Comparison of ENCODE assay signal across 19 cellular contexts in the genomic region with DNA sequence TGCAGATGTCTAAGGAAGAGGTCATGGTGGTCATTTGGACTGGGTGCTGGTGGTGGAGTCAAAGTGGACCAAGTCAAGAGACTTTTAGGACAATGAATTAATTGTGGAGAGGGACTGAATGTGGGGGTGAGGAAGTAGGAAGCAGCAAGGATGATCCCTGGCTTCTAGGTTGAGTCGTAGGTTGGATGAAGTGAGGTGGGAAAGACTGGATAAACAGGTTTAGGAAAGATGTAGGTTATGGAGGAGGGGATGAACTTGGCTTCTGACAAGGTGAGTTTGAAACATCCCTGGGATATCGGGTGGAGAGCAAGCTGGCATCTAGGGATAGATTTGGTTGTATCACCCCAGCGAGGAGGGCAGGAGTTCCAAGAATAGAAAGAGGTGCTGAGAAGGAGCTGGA.
"Had no signal": no experiment of that assay in that cellular context is flagged by ENCODE, and none has a peak within 500 bp of the region (broad histone marks: within the 10 kb centered on the region; RNA-seq: fewer than 3 reads in every experiment).

No MANE protein-coding gene starts in this region.

- H3K27me3 Mint-ChIP-seq: memory B cell had no signal

- H3K27ac ChIP-seq: colonic mucosa, epithelial cell of prostate, heart left ventricle, pancreas, stomach, suprapubic skin, tibial nerve had no signal

- H3K27ac Mint-ChIP-seq: activated naive CD4-positive, alpha-beta T cell treated with anti-CD3 and anti-CD28 coated beads, Interleukin-2, amount 10 ng/mL, durations not matched to agents 7 days and 5 days; activated T-cell treated with anti-CD3 and anti-CD28 coated beads, Interleukin-2, amount 50 U/mL, for 72 hours; endodermal cell; memory B cell had no signal

- H3K4me1 Mint-ChIP-seq: activated naive CD4-positive, alpha-beta T cell treated with anti-CD3 and anti-CD28 coated beads, Interleukin-2, amount 10 ng/mL, durations not matched to agents 7 days and 5 days; memory B cell had no signal

- H3K4me3 ChIP-seq: colonic mucosa, heart left ventricle, pancreas, stomach, suprapubic skin, tibial nerve had no signal

- H3K9me3 Mint-ChIP-seq: activated naive CD4-positive, alpha-beta T cell treated with anti-CD3 and anti-CD28 coated beads, Interleukin-2, amount 10 ng/mL, durations not matched to agents 7 days and 5 days; activated T-cell treated with anti-CD3 and anti-CD28 coated beads, Interleukin-2, amount 50 U/mL, for 72 hours; endodermal cell; memory B cell; nephron had no signal

- H3K4me3 Mint-ChIP-seq: activated naive CD4-positive, alpha-beta T cell treated with anti-CD3 and anti-CD28 coated beads, Interleukin-2, amount 10 ng/mL, durations not matched to agents 7 days and 5 days; activated T-cell treated with anti-CD3 and anti-CD28 coated beads, Interleukin-2, amount 50 U/mL, for 72 hours; endodermal cell; memory B cell; nephron had no signal

- DNase-seq: activated CD4-positive, alpha-beta T cell treated with anti-CD3 and anti-CD28 coated beads for 48 hours; activated effector memory CD4-positive, alpha-beta T cell treated with anti-CD3 and anti-CD28 coated beads, Interleukin-2, amount 50 U/mL, for 16 hours; activated naive CD4-positive, alpha-beta T cell treated with anti-CD3 and anti-CD28 coated beads, Interleukin-2, amount 10 ng/mL, durations not matched to agents 7 days and 5 days; activated T-cell treated with anti-CD3 and anti-CD28 coated beads, Interleukin-2, amount 50 U/mL, for 72 hours; amygdala; colonic mucosa; endodermal cell; left colon; right cardiac atrium; stimulated activated CD4-positive, alpha-beta T cell treated with anti-CD3 and anti-CD28 coated beads, Interleukin-12 subunit alpha, Interleukin-12 subunit beta, amount 100 ng/mL, for 4 hours; stimulated activated CD4-positive, alpha-beta T cell treated with anti-CD3 and anti-CD28 coated beads, Interleukin-4, amount 100 ng/mL, for 4 hours; stomach had no signal
